In genomic region chr4:69742596-69742995, GRCh38 we compare ENCODE assay signal across 16 cellular contexts. TPM values are rescaled to one million over a fixed set of nuclear protein-coding genes. Genes with fewer than 3 reads are reported as not detected.
DNase-seq lines count a peak whose midpoint lies in the region; ATAC-seq and TF ChIP-seq lines count a peak whose summit lies in the region.
"Had no signal": no experiment of that assay in that cellular context is flagged by ENCODE, and none has a peak within 500 bp of the region (broad histone marks: within the 10 kb centered on the region; RNA-seq: fewer than 3 reads in every experiment).

No MANE protein-coding gene starts in this region.

- TF ChIP-seq CTCF in H9 (conservative IDR thresholded peaks at IDR 0.05) (no peak), mucosa of descending colon (IDR thresholded peaks at IDR 0.05) (no peak), spleen (IDR thresholded peaks at IDR 0.05 in 8 of 11, conservative IDR thresholded peaks at IDR 0.05 in 3 of 11) (no peak)

- H3K36me3 ChIP-seq in mucosa of descending colon (ENCODE audit: low read depth) (no peaks in the 10 kb centered on the region), spleen (peaks cover 0 to 11% (median 0%) of the 10 kb centered on the region in 6 donors)
- H3K36me3 ChIP-seq: HAP-1 had no signal

- H3K79me2 ChIP-seq in H9 (ENCODE audit: insufficient read depth, low read length) = no peaks in the 10 kb centered on the region

- H2BK12ac ChIP-seq in H9 (ENCODE audit: insufficient read length, low read depth, low read length) = no peak overlapping the region

- no peak overlapping the region for H3T11ph ChIP-seq in H9 (ENCODE audit: low read length)

- ATAC-seq in esophagus mucosa (peak; percentile 22), mucosa of descending colon (peak; percentile 13)
- ATAC-seq in effector memory CD8-positive, alpha-beta T cell (replicated peaks) = no peak

- no peak overlapping the region for H3K4me2 ChIP-seq in H9 (ENCODE audit: insufficient read depth, insufficient read length, low read length)

- H3K23ac ChIP-seq in H9 (ENCODE audit: insufficient read length, low read depth, low read length) = no peak overlapping the region

- no peak overlapping the region for H3K4me3 Mint-ChIP-seq in H9
- H3K4me3 Mint-ChIP-seq in effector memory CD8-positive, alpha-beta T cell = no peak overlapping the region
- H3K4me3 Mint-ChIP-seq: B cell; CD4-positive, CD25-positive, alpha-beta regulatory T cell; CD8-positive, alpha-beta memory T cell had no signal

- H3K27ac ChIP-seq in H9 (ENCODE audit: insufficient read length, low read depth, low read length) = no peak overlapping the region
- H3K27ac ChIP-seq in spleen = peak overlapping the region in 4 of 8 donors; percentile 22 to 83 (median 67)

- H3K9me3 ChIP-seq in H9 (ENCODE audit: control insufficient read depth, low read depth, low read length) = no peaks in the 10 kb centered on the region
- peaks cover 11% of the 10 kb centered on the region for H3K9me3 ChIP-seq in mucosa of descending colon
- H3K9me3 ChIP-seq in spleen = peaks cover 0 to 62% (median 9%) of the 10 kb centered on the region in 8 donors
- H3K9me3 ChIP-seq: HAP-1 had no signal

- H3K4ac ChIP-seq in H9 (ENCODE audit: low read depth, low read length) = no peak overlapping the region

- H4K8ac ChIP-seq in H9 (replicated peaks; ENCODE audit: insufficient read length, low read depth, low read length) = no peak overlapping the region

- H4K5ac ChIP-seq in H9 (ENCODE audit: insufficient read length, low read depth, low read length) = no peak overlapping the region

- no peak for TF ChIP-seq POLR2A in spleen (IDR thresholded peaks at IDR 0.05)

- H3K4me3 ChIP-seq in mucosa of descending colon (no peak overlapping the region), spleen (no peak overlapping the region)
- H3K4me3 ChIP-seq: BLaER1 treated with 17β-estradiol and CSF1 and Interleukin-3, amounts not matched to agents 10 nM and 100 nM; HAP-1 had no signal

- no peaks in the 10 kb centered on the region for H3K23me2 ChIP-seq in H9 (ENCODE audit: insufficient read length, low read depth, low read length, poor library complexity, severe bottlenecking)

- H3K18ac ChIP-seq in H9 (ENCODE audit: insufficient read length, low read depth, low read length) = no peak overlapping the region

- peak overlapping the region; percentile 57 for H3K14ac ChIP-seq in H9 (ENCODE audit: insufficient read depth, low read length)

- H3K79me1 ChIP-seq in H9 (ENCODE audit: insufficient read depth, low read depth, low read length, poor library complexity, severe bottlenecking) = no peaks in the 10 kb centered on the region

- DNase-seq in H9 (no peak), mucosa of descending colon (peak in 1 of 3 donors; percentile 29), spleen (peak; percentile 69), cerebellum (ENCODE audit: low spot score) (no peak)
- no peak for DNase-seq in effector memory CD8-positive, alpha-beta T cell
- no peak for DNase-seq in stimulated activated CD4-positive, alpha-beta T cell treated with anti-CD3 and anti-CD28 coated beads, Interleukin-4, amount 100 ng/mL, for 4 hours
- DNase-seq: CD4-positive, CD25-positive, alpha-beta regulatory T cell; CD8-positive, alpha-beta memory T cell; COR-L47; DMS 273 treated with DMSO at 0.1 percent for 48 hours; DMS53 had no signal

- H2BK5ac ChIP-seq in H9 (ENCODE audit: insufficient read length, low read length) = no peak overlapping the region

- H4K20me1 ChIP-seq in H9 (ENCODE audit: control insufficient read depth, insufficient read depth, insufficient read length) = no peaks in the 10 kb centered on the region
- H4K20me1 ChIP-seq: BLaER1 treated with 17β-estradiol and CSF1 and Interleukin-3, amounts not matched to agents 10 nM and 100 nM had no signal

- no peak overlapping the region for H3K56ac ChIP-seq in H9 (ENCODE audit: insufficient read length, low read depth, low read length)

- no peaks in the 10 kb centered on the region for H3K27me3 ChIP-seq in H9 (ENCODE audit: insufficient read depth, low read length)
- H3K27me3 ChIP-seq in spleen (replicated peaks in 1 of 7) = no peaks in the 10 kb centered on the region
- H3K27me3 ChIP-seq: BLaER1 treated with 17β-estradiol and CSF1 and Interleukin-3, amounts not matched to agents 10 nM and 100 nM had no signal

- intact Hi-C loops in mucosa of descending colon (cut with DNase I, micrococcal nuclease) = no loop called here
- intact Hi-C loops in spleen (cut with DNase I; ENCODE audit: low total_unique reads) = no loop called here

- no peak overlapping the region for H2BK120ac ChIP-seq in H9 (ENCODE audit: low read depth, low read length, poor library complexity, severe bottlenecking)

- H2BK15ac ChIP-seq in H9 (ENCODE audit: low read depth, low read length) = no peak overlapping the region

- H3K4me1 ChIP-seq in H9 (ENCODE audit: insufficient read depth, low read length) (no peaks in the 10 kb centered on the region), mucosa of descending colon (ENCODE audit: low read depth) (no peaks in the 10 kb centered on the region), spleen (no peaks in the 10 kb centered on the region)
- H3K4me1 ChIP-seq: HAP-1 had no signal

- H2BK20ac ChIP-seq in H9 (ENCODE audit: low read depth, low read length, poor library complexity, severe bottlenecking) = no peak overlapping the region

- H3K27ac Mint-ChIP-seq in H9 = no peak overlapping the region
- H3K27ac Mint-ChIP-seq in effector memory CD8-positive, alpha-beta T cell = no peak overlapping the region
- H3K27ac Mint-ChIP-seq: B cell; CD4-positive, CD25-positive, alpha-beta regulatory T cell; CD8-positive, alpha-beta memory T cell had no signal

- H2AFZ ChIP-seq in H9 (ENCODE audit: low read length) = no peak overlapping the region

- WGBS in H9 (ENCODE audit: extremely low coverage, insufficient read length, low lambda C conversion rate) = no CpG with 5 or more reads among the region's 9 CpGs
- WGBS in spleen, 5 donors = 87 to 100% (median 92%) methylated on average over 2 to 9 of the region's 9 CpGs

- no peak overlapping the region for H3K9ac ChIP-seq in H9 (ENCODE audit: extremely low read depth, insufficient read length, low read length)
- H3K9ac ChIP-seq: BLaER1 treated with 17β-estradiol and CSF1 and Interleukin-3, amounts not matched to agents 10 nM and 100 nM had no signal

- H3K36me3 Mint-ChIP-seq in H9 (ENCODE audit: insufficient read depth in 1 of 3, low read depth in 3 of 3) = peaks cover 0 to 14% (median 6%) of the 10 kb centered on the region in 3 experiments; a peak in 3 of 7 replicates
- no peaks in the 10 kb centered on the region for H3K36me3 Mint-ChIP-seq in effector memory CD8-positive, alpha-beta T cell (ENCODE audit: insufficient read depth)

- H3K27me3 Mint-ChIP-seq in H9 (ENCODE audit: low read depth) = no peaks in the 10 kb centered on the region; the same call in 1 of the 2 replicates
- no peaks in the 10 kb centered on the region for H3K27me3 Mint-ChIP-seq in effector memory CD8-positive, alpha-beta T cell
- H3K27me3 Mint-ChIP-seq: B cell; CD4-positive, CD25-positive, alpha-beta regulatory T cell; CD8-positive, alpha-beta memory T cell had no signal

- H2AK5ac ChIP-seq in H9 (ENCODE audit: insufficient read length, low read length) = no peak overlapping the region

- no peak overlapping the region for H4K91ac ChIP-seq in H9 (ENCODE audit: insufficient read length, low read depth, low read length)

- H3K9me3 Mint-ChIP-seq in H9 = peaks cover 17 to 19% of the 10 kb centered on the region in 2 experiments
- peaks cover 7 to 35% of the 10 kb centered on the region in 2 donors for H3K9me3 Mint-ChIP-seq in effector memory CD8-positive, alpha-beta T cell

- H3K4me1 Mint-ChIP-seq in H9 = no peaks in the 10 kb centered on the region
- H3K4me1 Mint-ChIP-seq in effector memory CD8-positive, alpha-beta T cell (ENCODE audit: low read depth in 2 of 2) = no peaks in the 10 kb centered on the region
- H3K4me1 Mint-ChIP-seq: B cell; CD8-positive, alpha-beta memory T cell had no signal

RNA-seq across cellular contexts. Expression of gene SULT1B1, which starts 17.8 kb away (rescaled TPM):
- total RNA-seq in H9 (2021) (not detected in 2 replicates), esophagus mucosa (1.3 TPM), mucosa of descending colon (100 to 1,000 TPM; 115 to 306 (median 224) TPM), spleen (10 to 100 TPM; 14.4 to 53.1 (median 33.4) TPM), cerebellum (0.64 TPM)
- 1 to 10 TPM; 1.1 to 4.3 (median 1.4) TPM for polyA plus RNA-seq in spleen
- total RNA-seq: H1 had no signal
- polyA plus RNA-seq: H1 had no signal
